In the genomic region with DNA sequence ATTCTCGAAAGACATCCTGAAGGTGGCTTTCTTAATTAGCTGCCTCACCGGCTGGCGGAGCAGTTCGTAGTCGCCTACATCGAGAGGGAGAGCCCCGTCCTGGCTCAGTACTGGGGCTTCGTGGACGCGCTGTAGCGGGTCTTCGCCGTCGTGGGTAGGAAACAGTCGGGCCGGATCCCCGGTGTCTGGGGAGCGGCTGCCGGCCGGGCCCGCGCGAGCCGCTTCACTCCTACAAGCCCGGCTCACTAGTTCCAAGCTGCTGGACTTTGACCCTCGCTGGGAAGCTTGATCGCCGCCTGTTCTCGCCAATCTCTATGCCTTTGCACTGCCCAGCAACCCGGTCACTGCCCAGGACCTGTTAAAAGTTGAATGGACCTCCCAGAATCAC, we compare ENCODE assay signal across 8 cellular contexts. TPM values are rescaled to one million over a fixed set of nuclear protein-coding genes. Genes with fewer than 3 reads are reported as not detected.
A peak's percentile ranks its signal among the peaks of the same experiment; 100 is the strongest.
DNase-seq lines count a peak whose midpoint lies in the region; ATAC-seq and TF ChIP-seq lines count a peak whose summit lies in the region.

No MANE protein-coding gene starts in this region.

- peak overlapping the region; percentile 97 to 98 for H3K27ac Mint-ChIP-seq in T-cell

- TF ChIP-seq CTCF in brain microvascular endothelial cell (IDR thresholded peaks at IDR 0.05; ENCODE audit: low read depth, low read length, missing control alignments) (no peak), smooth muscle cell (IDR thresholded peaks at IDR 0.05; ENCODE audit: borderline replicate concordance, insufficient read depth, poor library complexity, severe bottlenecking) (no peak)

- CTCF ChIA-PET in T-cell (lab: Charles Lee): interaction anchor here (1.2 to 3.3 kb wide), 2 partner anchors 57 to 58 kb away, joined by 3 to 38 read pairs; a partner anchor contains a TSS

- WGBS in smooth muscle cell (ENCODE audit: low lambda C conversion rate): 1% methylated on average over 30 of the region's 30 CpGs

- peak overlapping the region; percentile 100 for H3K27ac ChIP-seq in brain microvascular endothelial cell
- H3K27ac ChIP-seq in smooth muscle cell (ENCODE audit: low read depth): peak overlapping the region; percentile 99

- no peaks in the 10 kb centered on the region for H3F3A ChIP-seq in smooth muscle cell (ENCODE audit: low read depth)

- no peaks in the 10 kb centered on the region for H3K27me3 ChIP-seq in brain microvascular endothelial cell (replicated peaks)
- peaks cover 9% of the 10 kb centered on the region for H3K27me3 ChIP-seq in smooth muscle cell (ENCODE audit: low read depth)

- peaks cover 50 to 66% (median 57%) of the 10 kb centered on the region in 3 donors for H3K4me1 Mint-ChIP-seq in T-cell

- in situ Hi-C loops in ACHN (cut with HindIII; ENCODE audit: low pct_ligation_motif_present, low pct_unique_long_range_greater_than_20kb, low sequenced_read_pairs): no loop called here
- in situ Hi-C loops in brain microvascular endothelial cell (cut with HindIII; ENCODE audit: low pct_ligation_motif_present, low sequenced_read_pairs): no loop called here

- H3K4me2 ChIP-seq in smooth muscle cell: peak overlapping the region; percentile 95

- peaks cover 0 to 7% of the 10 kb centered on the region in 2 donors for H3K27me3 Mint-ChIP-seq in T-cell

- ATAC-seq in GM18867 (IDR thresholded peaks at IDR 0.05; ENCODE audit: unreplicated experiment): peak; percentile 37
- ATAC-seq in HG03103 (IDR thresholded peaks at IDR 0.05; ENCODE audit: low read depth, unreplicated experiment): peak; percentile 28
- peak; percentile 55 to 62 (median 60) for ATAC-seq in T-cell (replicated peaks in 1 of 4)

- POLR2A ChIA-PET in T-cell (lab: Charles Lee): interaction anchor here (0.6 to 2.5 kb wide), 4 partner anchors 57 to 116 kb away, joined by 3 to 64 read pairs (median 6); a partner anchor contains a TSS

- H3K4me1 ChIP-seq in smooth muscle cell (ENCODE audit: low read depth): peaks cover 27% of the 10 kb centered on the region

- peaks cover 10% of the 10 kb centered on the region for H4K20me1 ChIP-seq in smooth muscle cell (ENCODE audit: low read depth)

- peak overlapping the region; percentile 94 for H2AFZ ChIP-seq in smooth muscle cell (ENCODE audit: low read depth)

- peak overlapping the region; percentile 99 for H3K9ac ChIP-seq in smooth muscle cell (ENCODE audit: low read depth)

- peaks cover 0 to 5% (median 0%) of the 10 kb centered on the region in 3 donors for H3K9me3 Mint-ChIP-seq in T-cell

- H3K4me3 Mint-ChIP-seq in T-cell: peak overlapping the region; percentile 95

- H3K9me3 ChIP-seq in smooth muscle cell (replicated peaks; ENCODE audit: low read depth): no peaks in the 10 kb centered on the region

- peaks cover 32% of the 10 kb centered on the region for H3K36me3 Mint-ChIP-seq in T-cell

- DNase-seq in ACHN (peak; percentile 45), T-cell (peak in 26 of 34 experiments; percentile 17 to 49 (median 34)), brain microvascular endothelial cell (peak; percentile 9), islet precursor cell (peak; percentile 69), smooth muscle cell (lab: John Stamatoyannopoulos, UW; ENCODE audit: unreplicated experiment) (no peak), cerebellar nuclear complex (lab: John Stamatoyannopoulos, UW) (no peak)

- H3K36me3 ChIP-seq in brain microvascular endothelial cell (replicated peaks): peaks cover 2% of the 10 kb centered on the region
- H3K36me3 ChIP-seq in smooth muscle cell (ENCODE audit: low read depth): no peaks in the 10 kb centered on the region

- peak overlapping the region; percentile 84 for H3K4me3 ChIP-seq in brain microvascular endothelial cell (ENCODE audit: low read depth, low read length)
- H3K4me3 ChIP-seq in smooth muscle cell: peak overlapping the region; percentile 77

- peaks cover 21% of the 10 kb centered on the region for H3K79me2 ChIP-seq in smooth muscle cell (ENCODE audit: low read depth)

RNA-seq across cellular contexts. Expression of a gene that starts 41.3 kb away (rescaled TPM):
- total RNA-seq in T-cell: not detected
- total RNA-seq in smooth muscle cell: not detected in 2 replicates
- polyA plus RNA-seq in smooth muscle cell: not detected in 2 replicates

RNA-seq across cellular contexts. Expression of a gene that starts 57.2 kb away (rescaled TPM):
- 10 to 100 TPM; 26.3 to 41.8 (median 37.0) TPM for total RNA-seq in T-cell
- total RNA-seq in smooth muscle cell: 11.6 and 12.5 TPM in 2 replicates
- polyA plus RNA-seq in smooth muscle cell: 5.8 and 9.7 TPM in 2 replicates

Comparison
In these comparisons a context has a peak if more than half of its experiments do, and no peak if none do; other contexts are left out.
1. DNase-seq: peak in ACHN (single experiment), T-cell (26 of 34), brain microvascular endothelial cell (single experiment) and islet precursor cell (single experiment); none in smooth muscle cell (single experiment) and cerebellar nuclear complex (0 of 2).
2. Peak in every context shown above with its lines, with median percentiles within 50 percentile points of each other: ATAC-seq.